Comparison of ENCODE assay signal across 7 cellular contexts in the genomic region with DNA sequence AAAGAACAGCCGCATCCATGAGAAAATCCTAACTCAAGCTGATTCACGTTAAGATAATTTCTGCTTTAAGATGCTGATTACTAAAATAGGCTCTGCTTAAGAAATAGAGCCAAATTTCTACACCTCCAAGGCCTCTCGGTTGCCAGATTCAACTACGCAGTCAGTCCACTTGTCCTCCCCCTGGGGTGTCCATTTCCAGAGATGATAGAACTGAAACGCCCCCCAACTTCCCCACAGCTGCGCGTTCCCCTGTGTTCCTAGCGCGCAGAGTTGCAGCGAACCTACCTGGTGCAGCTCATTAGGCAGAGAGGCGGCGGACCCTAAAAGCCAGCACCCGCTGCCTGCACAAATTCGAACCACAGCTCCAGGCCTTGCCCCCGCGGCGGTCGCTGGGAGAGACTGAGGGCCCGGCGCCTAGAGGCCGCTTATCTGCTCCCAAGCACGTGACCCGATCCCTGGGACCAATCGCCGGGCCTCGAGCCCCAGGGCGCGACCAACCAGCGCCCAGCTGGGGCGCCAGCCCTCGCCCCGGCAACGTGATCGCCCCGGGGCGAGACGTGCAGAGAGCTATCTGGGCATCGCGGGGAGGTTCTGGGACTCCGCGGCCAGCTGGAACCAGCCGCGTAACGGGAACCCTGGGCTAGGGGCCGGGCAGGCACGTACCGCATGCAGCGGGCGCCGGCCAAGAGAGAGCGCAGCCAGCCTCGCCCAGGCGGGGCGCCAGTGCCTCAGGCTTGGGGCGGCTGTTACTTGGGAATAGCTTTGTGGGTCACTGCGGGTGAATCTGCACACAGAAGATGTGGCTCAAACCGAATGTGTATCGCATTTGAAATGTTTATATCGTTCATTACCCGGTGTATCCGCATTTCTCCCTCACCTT. TPM values are rescaled to one million over a fixed set of nuclear protein-coding genes. Genes with fewer than 3 reads are reported as not detected.
A peak's percentile ranks its signal among the peaks of the same experiment; 100 is the strongest.
DNase-seq lines count a peak whose midpoint lies in the region; ATAC-seq and TF ChIP-seq lines count a peak whose summit lies in the region.

A gene (minus strand): TSS at position 401 of the 880 bp plus-strand sequence. CDS start 102 bp downstream, at position 299.

- ATAC-seq in GM18502 (IDR thresholded peaks at IDR 0.05; ENCODE audit: poor library complexity, unreplicated experiment) (peak; percentile 74), HG02973 (IDR thresholded peaks at IDR 0.05; ENCODE audit: unreplicated experiment) (peak; percentile 72)

- TF ChIP-seq POLR2A in erythroblast (IDR thresholded peaks at IDR 0.05; ENCODE audit: low read length) = no peak

- DNase-seq in NCI-H345 treated with DMSO at 0.1 percent for 48 hours (lab: John Stamatoyannopoulos, UW; ENCODE audit: unreplicated experiment) = peak; percentile 89
- DNase-seq in activated T-cell treated with anti-CD3 and anti-CD28 coated beads for 48 hours (ENCODE audit: low read depth) = peak; percentile 70
- peak; percentile 77 to 81 for DNase-seq in erythroblast (lab: John Stamatoyannopoulos, UW)
- peak; percentile 95 for DNase-seq in mesenteric fat pad (ENCODE audit: low spot score)
- peak; percentile 66 for DNase-seq in stimulated activated CD8-positive, alpha-beta memory T cell treated with anti-CD3 and anti-CD28 coated beads, Interleukin-4, amount 100 ng/mL, for 48 hours

RNA-seq across cellular contexts. Expression of the gene that starts here (rescaled TPM):
- 3.0 TPM for total RNA-seq in mesenteric fat pad

Comparison
In these comparisons a context has a peak if more than half of its experiments do, and no peak if none do; other contexts are left out.
1. Peak in every context shown above with its lines: DNase-seq and ATAC-seq.